ENCODE assay signal across 11 cellular contexts in genomic region chr10:3538291-3538849, GRCh38.
DNase-seq lines count a peak whose midpoint lies in the region; ATAC-seq and TF ChIP-seq lines count a peak whose summit lies in the region.
"Had no signal": no experiment of that assay in that cellular context is flagged by ENCODE, and none has a peak within 500 bp of the region (broad histone marks: within the 10 kb centered on the region; RNA-seq: fewer than 3 reads in every experiment).

No MANE protein-coding gene starts in this region.

- peak; percentile 61 for DNase-seq in AG10803 (ENCODE audit: low read depth)
- peak; percentile 45 for DNase-seq in LNCaP clone FGC (ENCODE audit: low read depth)
- DNase-seq in chondrocyte (ENCODE audit: low spot score), result no peak
- peak; percentile 16 for DNase-seq in myocyte (ENCODE audit: low read depth)
- no peak for DNase-seq in HEK293T (ENCODE audit: extremely low spot score)
- no peak for DNase-seq in GM13976 (ENCODE audit: low spot score)
- DNase-seq: CD4-positive, CD25-positive, alpha-beta regulatory T cell; NCI-H2227 treated with DMSO at 0.1 percent for 48 hours had no signal

- in situ Hi-C loops in GM13976 (cut with MboI; ENCODE audit: low sequenced_read_pairs, unreplicated experiment), result no loop called here

- peak overlapping the region; percentile 51 for H3K4me3 Mint-ChIP-seq in chondrocyte (ENCODE audit: unreplicated experiment)
- H3K4me3 Mint-ChIP-seq: CD4-positive, CD25-positive, alpha-beta regulatory T cell had no signal

- H3K36me3 Mint-ChIP-seq in chondrocyte (ENCODE audit: low read depth), result no peaks in the 10 kb centered on the region
- H3K36me3 Mint-ChIP-seq: CD4-positive, CD25-positive, alpha-beta regulatory T cell had no signal

- POLR2A ChIA-PET in HEK293T (lab: Yijun Ruan, JAX), result interaction anchor here (1.8 kb wide), 1 partner anchor 247 kb away, joined by 9 read pairs; the partner anchor contains the start of gene KLF6

- ATAC-seq in HG03432 (IDR thresholded peaks at IDR 0.05; ENCODE audit: unreplicated experiment), result no peak
- no peak for ATAC-seq in GM18861 (IDR thresholded peaks at IDR 0.05; ENCODE audit: unreplicated experiment)

- no peaks in the 10 kb centered on the region for H3K27me3 Mint-ChIP-seq in chondrocyte (ENCODE audit: low read depth)
- H3K27me3 Mint-ChIP-seq: CD4-positive, CD25-positive, alpha-beta regulatory T cell had no signal

- no peak for TF ChIP-seq CTCF in AG10803 (conservative IDR thresholded peaks at IDR 0.05; ENCODE audit: low read length)
- TF ChIP-seq CTCF in LNCaP clone FGC (IDR thresholded peaks at IDR 0.05; ENCODE audit: control insufficient read depth, extremely low read depth, insufficient read depth), result no peak
- no peak for TF ChIP-seq CTCF in chondrocyte (IDR thresholded peaks at IDR 0.05)
- no peak for TF ChIP-seq CTCF in GM13976 (IDR thresholded peaks at IDR 0.05; ENCODE audit: borderline replicate concordance, control extremely low read depth, extremely low read depth, insufficient read depth, missing control alignments)

- peaks cover 51% of the 10 kb centered on the region for H3K4me1 Mint-ChIP-seq in chondrocyte (ENCODE audit: low read depth)
- H3K4me1 Mint-ChIP-seq: CD4-positive, CD25-positive, alpha-beta regulatory T cell had no signal

- peak overlapping the region; percentile 29 for H3K4me3 ChIP-seq in AG10803 (ENCODE audit: low read length)
- H3K4me3 ChIP-seq in LNCaP clone FGC (ENCODE audit: low read depth, low read length), result no peak overlapping the region
- H3K4me3 ChIP-seq: upper lobe of left lung had no signal

- CTCF ChIA-PET in HEK293T (lab: Yijun Ruan, JAX), result no interaction called here

- no peaks in the 10 kb centered on the region for H3K9me3 Mint-ChIP-seq in chondrocyte (ENCODE audit: low read depth)

- H3K27ac Mint-ChIP-seq in chondrocyte (ENCODE audit: unreplicated experiment), result peak overlapping the region; percentile 99

TF ChIP-seq in HEK293T, 16 proteins besides CTCF, POLR2A, EP300 and RAD21:
- TF ChIP-seq ARNT (IDR thresholded peaks at IDR 0.05) (no peak), SP1 (IDR thresholded peaks at IDR 0.05) (no peak), TARDBP (IDR thresholded peaks at IDR 0.05) (no peak), FOXM1 (IDR thresholded peaks at IDR 0.05; ENCODE audit: borderline replicate concordance) (no peak), SUZ12 (IDR thresholded peaks at IDR 0.05) (no peak), PKNOX1 (IDR thresholded peaks at IDR 0.05) (no peak), LEF1 (IDR thresholded peaks at IDR 0.05; ENCODE audit: borderline replicate concordance) (no peak), ELF4 (IDR thresholded peaks at IDR 0.05) (no peak), CTBP1 (IDR thresholded peaks at IDR 0.05; ENCODE audit: borderline replicate concordance) (no peak), FOXA1 (IDR thresholded peaks at IDR 0.05) (no peak), NFRKB (IDR thresholded peaks at IDR 0.05) (no peak), HDGF (IDR thresholded peaks at IDR 0.05; ENCODE audit: borderline replicate concordance) (no peak), FOXK2 (IDR thresholded peaks at IDR 0.05) (no peak), ZNF384 (IDR thresholded peaks at IDR 0.05) (no peak), BHLHE40 (IDR thresholded peaks at IDR 0.05; ENCODE audit: borderline replicate concordance) (no peak), L3MBTL2 (conservative IDR thresholded peaks at IDR 0.05) (no peak)

Comparison
In these comparisons a context has a peak if more than half of its experiments do, and no peak if none do; other contexts are left out.
1. DNase-seq: peak in AG10803 (single experiment), LNCaP clone FGC (single experiment) and myocyte (single experiment); none in chondrocyte (single experiment), HEK293T (single experiment) and GM13976 (single experiment).